26 cellular contexts compared by ENCODE assay signal in genomic region chr10:307659-308058, GRCh38.
DNase-seq lines count a peak whose midpoint lies in the region; ATAC-seq and TF ChIP-seq lines count a peak whose summit lies in the region.
"Had no signal": no experiment of that assay in that cellular context is flagged by ENCODE, and none has a peak within 500 bp of the region (broad histone marks: within the 10 kb centered on the region; RNA-seq: fewer than 3 reads in every experiment).

No MANE protein-coding gene starts in this region.

- no peak overlapping the region for H2BK15ac ChIP-seq in mesenchymal stem cell (ENCODE audit: low read depth, poor library complexity, severe bottlenecking)

- intact Hi-C loops in activated CD8-positive, alpha-beta T cell treated with anti-CD3 and anti-CD28 coated beads for 36 hours (cut with micrococcal nuclease), result no loop called here
- intact Hi-C loops in body of pancreas (cut with DNase I) (no loop called here), esophagus squamous epithelium (cut with DNase I) (no loop called here)

- peak overlapping the region; percentile 1 for H3K27ac Mint-ChIP-seq in activated CD8-positive, alpha-beta T cell treated with anti-CD3 and anti-CD28 coated beads, Interleukin-2, amount 10 ng/mL, durations not matched to agents 7 days and 5 days
- H3K27ac Mint-ChIP-seq in activated CD8-positive, alpha-beta T cell treated with anti-CD3 and anti-CD28 coated beads for 36 hours, result no peak overlapping the region
- H3K27ac Mint-ChIP-seq in stimulated activated memory B cell treated with anti-CD40 and anti-IgM and Interleukin-4, amounts not matched to agents 10 μg/mL and 1 μg/mL and 100 μg/mL, for 72 hours, result peak overlapping the region; percentile 95
- H3K27ac Mint-ChIP-seq: activated CD4-positive, alpha-beta T cell treated with anti-CD3 and anti-CD28 coated beads for 36 hours; activated T-cell treated with anti-CD3 and anti-CD28 coated beads, Interleukin-2, amount 50 U/mL, for 24 hours; CD8-positive, alpha-beta T cell; T-helper 17 cell had no signal

- H3K27me3 ChIP-seq in body of pancreas, result no peaks in the 10 kb centered on the region
- H3K27me3 ChIP-seq in mesenchymal stem cell (ENCODE audit: control insufficient read depth in 1 of 2, insufficient read depth in 1 of 2, low read length in 2 of 2), result no peaks in the 10 kb centered on the region
- H3K27me3 ChIP-seq in esophagus squamous epithelium, result no peaks in the 10 kb centered on the region
- H3K27me3 ChIP-seq: dorsolateral prefrontal cortex, heart left ventricle had no signal

- no peak overlapping the region for H3K4me3 Mint-ChIP-seq in activated CD8-positive, alpha-beta T cell treated with anti-CD3 and anti-CD28 coated beads, Interleukin-2, amount 10 ng/mL, durations not matched to agents 7 days and 5 days
- no peak overlapping the region for H3K4me3 Mint-ChIP-seq in activated CD8-positive, alpha-beta T cell treated with anti-CD3 and anti-CD28 coated beads for 36 hours
- no peak overlapping the region for H3K4me3 Mint-ChIP-seq in stimulated activated memory B cell treated with anti-CD40 and anti-IgM and Interleukin-4, amounts not matched to agents 10 μg/mL and 1 μg/mL and 100 μg/mL, for 72 hours
- H3K4me3 Mint-ChIP-seq: activated CD4-positive, alpha-beta T cell treated with anti-CD3 and anti-CD28 coated beads for 36 hours; activated T-cell treated with anti-CD3 and anti-CD28 coated beads, Interleukin-2, amount 50 U/mL, for 24 hours; CD8-positive, alpha-beta T cell; natural killer cell treated with Interleukin-12 subunit alpha and Interleukin-12 subunit beta and Interleukin-15 and Interleukin-18, amount 100 ng/mL, for 72 hours; T-helper 17 cell had no signal

- H2BK120ac ChIP-seq in mesenchymal stem cell (ENCODE audit: low read depth, low read length), result no peak overlapping the region

- ATAC-seq in activated CD8-positive, alpha-beta T cell treated with anti-CD3 and anti-CD28 coated beads, Interleukin-2, amount 10 ng/mL, durations not matched to agents 7 days and 5 days, result no peak
- no peak for ATAC-seq in activated CD8-positive, alpha-beta T cell treated with anti-CD3 and anti-CD28 coated beads for 36 hours
- ATAC-seq in body of pancreas, result no peak
- no peak for ATAC-seq in stimulated activated memory B cell treated with anti-CD40 and anti-IgM and Interleukin-4, amounts not matched to agents 10 μg/mL and 1 μg/mL and 100 μg/mL, for 72 hours
- ATAC-seq in HG03520 (IDR thresholded peaks at IDR 0.05; ENCODE audit: unreplicated experiment), result no peak
- ATAC-seq: activated CD4-positive, alpha-beta T cell treated with anti-CD3 and anti-CD28 coated beads for 36 hours; CD8-positive, alpha-beta T cell; heart left ventricle; natural killer cell treated with Interleukin-12 subunit alpha and Interleukin-12 subunit beta and Interleukin-15 and Interleukin-18, amount 100 ng/mL, for 72 hours; T-helper 17 cell had no signal

- H3K27ac ChIP-seq in body of pancreas (peak overlapping the region; percentile 77 to 90 (median 86)), mesenchymal stem cell (ENCODE audit: low read length, poor library complexity, severe bottlenecking) (no peak overlapping the region), esophagus squamous epithelium (no peak overlapping the region)
- H3K27ac ChIP-seq: 22Rv1, GM23248, heart left ventricle had no signal

- CTCF ChIA-PET in activated CD8-positive, alpha-beta T cell treated with anti-CD3 and anti-CD28 coated beads, Interleukin-2, amount 10 ng/mL, durations not matched to agents 7 days and 5 days (lab: Charles Lee), result no interaction called here
- CTCF ChIA-PET in activated CD8-positive, alpha-beta T cell treated with anti-CD3 and anti-CD28 coated beads for 36 hours (lab: Charles Lee), result interaction anchor here (0.7 kb wide), 1 partner anchor 77 kb away, joined by 3 read pairs; no protein-coding TSS in a partner anchor

- peaks cover 8% of the 10 kb centered on the region for H3K79me1 ChIP-seq in mesenchymal stem cell (replicated peaks; ENCODE audit: low read length, poor library complexity, severe bottlenecking)

- TF ChIP-seq CTCF in activated CD8-positive, alpha-beta T cell treated with anti-CD3 and anti-CD28 coated beads for 36 hours (IDR thresholded peaks at IDR 0.05), result no peak
- TF ChIP-seq CTCF in body of pancreas (IDR thresholded peaks at IDR 0.05), result no peak
- no peak for TF ChIP-seq CTCF in esophagus squamous epithelium (IDR thresholded peaks at IDR 0.05)

- H3K36me3 ChIP-seq in body of pancreas (replicated peaks in 1 of 2; ENCODE audit: insufficient read depth in 1 of 2, low read depth in 2 of 2) (no peaks in the 10 kb centered on the region), mesenchymal stem cell (ENCODE audit: control insufficient read depth in 1 of 2, insufficient read depth in 2 of 2, low read depth in 1 of 2, low read length in 2 of 2) (peaks cover 49 to 53% of the 10 kb centered on the region in 2 experiments), esophagus squamous epithelium (peaks cover 0 to 42% (median 0%) of the 10 kb centered on the region in 3 donors)

- peaks cover 6% of the 10 kb centered on the region for H3K4me1 Mint-ChIP-seq in activated CD8-positive, alpha-beta T cell treated with anti-CD3 and anti-CD28 coated beads, Interleukin-2, amount 10 ng/mL, durations not matched to agents 7 days and 5 days (ENCODE audit: low read depth)
- no peaks in the 10 kb centered on the region for H3K4me1 Mint-ChIP-seq in activated CD8-positive, alpha-beta T cell treated with anti-CD3 and anti-CD28 coated beads for 36 hours (ENCODE audit: low read depth)
- H3K4me1 Mint-ChIP-seq in stimulated activated memory B cell treated with anti-CD40 and anti-IgM and Interleukin-4, amounts not matched to agents 10 μg/mL and 1 μg/mL and 100 μg/mL, for 72 hours, result peaks cover 54% of the 10 kb centered on the region
- H3K4me1 Mint-ChIP-seq: activated CD4-positive, alpha-beta T cell treated with anti-CD3 and anti-CD28 coated beads for 36 hours had no signal

- H4K8ac ChIP-seq in mesenchymal stem cell (ENCODE audit: low read length), result no peak overlapping the region

- no peak overlapping the region for H3K4ac ChIP-seq in mesenchymal stem cell (ENCODE audit: low read depth in 1 of 2, low read length in 2 of 2)

- no peak overlapping the region for H2AFZ ChIP-seq in mesenchymal stem cell (ENCODE audit: low read depth, low read length)
- H2AFZ ChIP-seq: GM23248, parathyroid adenoma had no signal

- no peaks in the 10 kb centered on the region for H3K36me3 Mint-ChIP-seq in activated CD8-positive, alpha-beta T cell treated with anti-CD3 and anti-CD28 coated beads, Interleukin-2, amount 10 ng/mL, durations not matched to agents 7 days and 5 days (ENCODE audit: low read depth)
- no peaks in the 10 kb centered on the region for H3K36me3 Mint-ChIP-seq in activated CD8-positive, alpha-beta T cell treated with anti-CD3 and anti-CD28 coated beads for 36 hours (ENCODE audit: low read depth)
- no peaks in the 10 kb centered on the region for H3K36me3 Mint-ChIP-seq in stimulated activated memory B cell treated with anti-CD40 and anti-IgM and Interleukin-4, amounts not matched to agents 10 μg/mL and 1 μg/mL and 100 μg/mL, for 72 hours
- H3K36me3 Mint-ChIP-seq: natural killer cell treated with Interleukin-12 subunit alpha and Interleukin-12 subunit beta and Interleukin-15 and Interleukin-18, amount 100 ng/mL, for 72 hours had no signal

- H2AK5ac ChIP-seq in mesenchymal stem cell (ENCODE audit: low read length, severe bottlenecking), result no peak overlapping the region

- no peaks in the 10 kb centered on the region for H3K9me3 Mint-ChIP-seq in activated CD8-positive, alpha-beta T cell treated with anti-CD3 and anti-CD28 coated beads, Interleukin-2, amount 10 ng/mL, durations not matched to agents 7 days and 5 days (ENCODE audit: insufficient read depth)
- H3K9me3 Mint-ChIP-seq in activated CD8-positive, alpha-beta T cell treated with anti-CD3 and anti-CD28 coated beads for 36 hours, result no peaks in the 10 kb centered on the region
- H3K9me3 Mint-ChIP-seq in stimulated activated memory B cell treated with anti-CD40 and anti-IgM and Interleukin-4, amounts not matched to agents 10 μg/mL and 1 μg/mL and 100 μg/mL, for 72 hours, result no peaks in the 10 kb centered on the region
- H3K9me3 Mint-ChIP-seq: activated T-cell treated with anti-CD3 and anti-CD28 coated beads, Interleukin-2, amount 50 U/mL, for 24 hours; CD8-positive, alpha-beta T cell; natural killer cell treated with Interleukin-12 subunit alpha and Interleukin-12 subunit beta and Interleukin-15 and Interleukin-18, amount 100 ng/mL, for 72 hours had no signal

- no peak overlapping the region for H3K23ac ChIP-seq in mesenchymal stem cell (ENCODE audit: low read length in 2 of 2)

- no peak for DNase-seq in activated CD8-positive, alpha-beta T cell treated with anti-CD3 and anti-CD28 coated beads, Interleukin-2, amount 10 ng/mL, durations not matched to agents 7 days and 5 days
- DNase-seq in activated CD8-positive, alpha-beta T cell treated with anti-CD3 and anti-CD28 coated beads for 36 hours, result no peak
- DNase-seq in body of pancreas (no peak), mesenchymal stem cell (no peak), esophagus squamous epithelium (lab: John Stamatoyannopoulos, UW) (no peak)
- DNase-seq in activated T-cell treated with anti-CD3 and anti-CD28 coated beads, Interleukin-2, amount 50 U/mL, for 48 hours, result no peak
- DNase-seq: activated CD4-positive, alpha-beta T cell treated with anti-CD3 and anti-CD28 coated beads for 36 hours; activated naive CD4-positive, alpha-beta T cell treated with Interleukin-2 at 50 U/mL for 16 hours; activated T-cell treated with anti-CD3 and anti-CD28 coated beads, Interleukin-2, amount 50 U/mL, for 24 hours; anterior cingulate cortex; CD8-positive, alpha-beta T cell; central memory CD4-positive, alpha-beta T cell; dorsolateral prefrontal cortex; GM23248; heart left ventricle; mesendoderm; NCI-H1048; NCI-H187; NCI-H69; stimulated activated CD4-positive, alpha-beta T cell treated with anti-CD3 and anti-CD28 coated beads, Interleukin-15, amount 100 ng/mL, for 24 hours; T-helper 17 cell had no signal

- TF ChIP-seq POLR2A in body of pancreas (IDR thresholded peaks at IDR 0.05) (no peak), esophagus squamous epithelium (IDR thresholded peaks at IDR 0.05) (no peak)

- peak overlapping the region; percentile 57 for H3K9ac ChIP-seq in mesenchymal stem cell (ENCODE audit: low read length)
- H3K9ac ChIP-seq: GM23248, parathyroid adenoma had no signal

- POLR2A ChIA-PET in activated CD8-positive, alpha-beta T cell treated with anti-CD3 and anti-CD28 coated beads, Interleukin-2, amount 10 ng/mL, durations not matched to agents 7 days and 5 days (lab: Charles Lee), result interaction anchor here (0.7 kb wide), 1 partner anchor 15 kb away, joined by 3 read pairs; no protein-coding TSS in a partner anchor
- POLR2A ChIA-PET in activated CD8-positive, alpha-beta T cell treated with anti-CD3 and anti-CD28 coated beads for 36 hours (lab: Charles Lee), result interaction anchor here (0.8 to 1.1 kb wide), 2 partner anchors 9 to 75 kb away, joined by 3 read pairs; no protein-coding TSS in a partner anchor

- H3K9me3 ChIP-seq in body of pancreas (no peaks in the 10 kb centered on the region), mesenchymal stem cell (ENCODE audit: control insufficient read depth, low read length) (no peaks in the 10 kb centered on the region), esophagus squamous epithelium (no peaks in the 10 kb centered on the region)
- H3K9me3 ChIP-seq: heart left ventricle had no signal

- no peak overlapping the region for H3K14ac ChIP-seq in mesenchymal stem cell (ENCODE audit: low read length in 2 of 2)

- H3K4me2 ChIP-seq in mesenchymal stem cell (ENCODE audit: low read length, poor library complexity, severe bottlenecking), result no peak overlapping the region

- H3K4me3 ChIP-seq in body of pancreas (no peak overlapping the region), mesenchymal stem cell (ENCODE audit: insufficient read depth in 1 of 2, low read depth in 1 of 2, low read length in 2 of 2) (no peak overlapping the region), esophagus squamous epithelium (no peak overlapping the region)
- H3K4me3 ChIP-seq: dorsolateral prefrontal cortex, GM23248, heart left ventricle had no signal

- no peak overlapping the region for H4K91ac ChIP-seq in mesenchymal stem cell (ENCODE audit: low read length)

- no peak overlapping the region for H3K18ac ChIP-seq in mesenchymal stem cell (ENCODE audit: low read depth in 1 of 2, low read length in 2 of 2)

- H3K4me1 ChIP-seq in body of pancreas (peaks cover 59% of the 10 kb centered on the region), mesenchymal stem cell (ENCODE audit: control insufficient read depth, insufficient read depth, low read depth, low read length) (peaks cover 11% of the 10 kb centered on the region), esophagus squamous epithelium (no peaks in the 10 kb centered on the region)

- H2BK12ac ChIP-seq in mesenchymal stem cell (ENCODE audit: low read length in 2 of 2), result no peak overlapping the region

- H3K27me3 Mint-ChIP-seq in activated CD8-positive, alpha-beta T cell treated with anti-CD3 and anti-CD28 coated beads, Interleukin-2, amount 10 ng/mL, durations not matched to agents 7 days and 5 days (ENCODE audit: low read depth), result no peaks in the 10 kb centered on the region
- H3K27me3 Mint-ChIP-seq in activated CD8-positive, alpha-beta T cell treated with anti-CD3 and anti-CD28 coated beads for 36 hours, result no peaks in the 10 kb centered on the region
- H3K27me3 Mint-ChIP-seq in stimulated activated memory B cell treated with anti-CD40 and anti-IgM and Interleukin-4, amounts not matched to agents 10 μg/mL and 1 μg/mL and 100 μg/mL, for 72 hours, result no peaks in the 10 kb centered on the region
- H3K27me3 Mint-ChIP-seq: activated CD4-positive, alpha-beta T cell treated with anti-CD3 and anti-CD28 coated beads for 36 hours; activated T-cell treated with anti-CD3 and anti-CD28 coated beads, Interleukin-2, amount 50 U/mL, for 24 hours; T-helper 17 cell had no signal

- 75 to 85% methylated on average over 17 to 18 of the region's 18 CpGs for WGBS in body of pancreas, 2 donors
- WGBS in mesenchymal stem cell, result 97% methylated on average over 18 of the region's 18 CpGs
- 83 to 96% methylated on average over 8 to 16 of the region's 18 CpGs for WGBS in esophagus squamous epithelium, 2 donors

- no peak overlapping the region for H2BK5ac ChIP-seq in mesenchymal stem cell (ENCODE audit: low read depth, low read length, poor library complexity, severe bottlenecking)

Comparison
In these comparisons a context has a peak if more than half of its experiments do, and no peak if none do; other contexts are left out.
1. H3K27ac ChIP-seq: peak in body of pancreas (4 of 4); none in mesenchymal stem cell (single experiment) and esophagus squamous epithelium (0 of 4).